ENCODE assay signal across 8 cellular contexts in the genomic region with DNA sequence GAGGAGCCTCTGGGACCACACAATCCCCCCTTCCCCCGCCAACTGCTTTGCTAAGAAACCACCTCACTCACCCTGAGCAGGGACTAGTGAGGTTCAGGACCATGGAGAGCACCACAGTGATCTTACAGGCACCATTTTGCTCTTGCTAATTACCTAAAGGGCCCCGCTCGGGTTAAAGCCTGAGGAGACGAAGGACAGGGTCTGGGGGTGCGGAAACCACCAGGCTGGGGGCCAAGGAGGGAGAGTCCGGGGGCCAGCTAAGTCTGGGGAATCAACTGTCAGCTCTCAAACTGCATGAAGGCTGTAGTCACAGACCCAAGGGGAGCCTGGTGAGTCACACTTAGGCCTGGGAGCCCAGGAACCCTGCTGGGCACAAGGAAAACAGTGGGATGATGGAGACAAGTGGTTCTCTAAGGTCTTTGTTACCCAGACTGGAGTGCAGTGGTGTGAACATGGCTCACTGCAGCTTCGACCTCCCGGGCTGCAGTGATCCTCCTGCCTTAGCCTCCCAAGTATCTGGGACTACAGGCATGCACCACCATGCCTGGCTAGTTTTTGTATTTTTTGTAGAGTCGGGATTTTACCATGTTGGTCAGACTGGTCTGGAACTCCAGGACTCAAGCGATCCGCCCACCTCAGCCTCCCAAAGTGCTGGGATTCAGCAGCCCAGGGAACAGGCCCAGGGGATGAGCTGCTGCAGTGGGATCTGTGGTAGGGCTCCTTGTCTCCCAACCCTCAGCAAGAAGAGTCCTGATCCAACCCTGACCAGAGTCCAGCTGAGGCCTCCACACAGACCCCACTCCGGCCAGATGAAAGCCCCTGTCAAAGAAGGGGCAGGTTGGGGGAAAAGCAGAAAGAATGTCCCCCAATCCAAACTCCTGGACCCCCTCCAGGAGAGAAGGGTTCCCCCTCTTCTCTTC.
DNase-seq lines count a peak whose midpoint lies in the region; ATAC-seq lines count a peak whose summit lies in the region.

No MANE protein-coding gene starts in this region.

- POLR2A ChIA-PET in activated CD8-positive, alpha-beta T cell treated with anti-CD3 and anti-CD28 coated beads, Interleukin-2, amount 10 ng/mL, durations not matched to agents 7 days and 5 days (lab: Charles Lee): interaction anchor here (0.7 kb wide), 1 partner anchor 114 kb away, joined by 4 read pairs; no protein-coding TSS in a partner anchor

- H3K9me3 Mint-ChIP-seq in activated CD8-positive, alpha-beta T cell treated with anti-CD3 and anti-CD28 coated beads, Interleukin-2, amount 10 ng/mL, durations not matched to agents 7 days and 5 days (ENCODE audit: insufficient read depth): no peaks in the 10 kb centered on the region

- peak; percentile 71 for ATAC-seq in activated CD8-positive, alpha-beta T cell treated with anti-CD3 and anti-CD28 coated beads, Interleukin-2, amount 10 ng/mL, durations not matched to agents 7 days and 5 days

- CTCF ChIA-PET in activated CD8-positive, alpha-beta T cell treated with anti-CD3 and anti-CD28 coated beads, Interleukin-2, amount 10 ng/mL, durations not matched to agents 7 days and 5 days (lab: Charles Lee): interaction anchor here (0.9 kb wide), 1 partner anchor 96 kb away, joined by 3 read pairs; no protein-coding TSS in a partner anchor

- no peaks in the 10 kb centered on the region for H3K36me3 Mint-ChIP-seq in activated CD8-positive, alpha-beta T cell treated with anti-CD3 and anti-CD28 coated beads, Interleukin-2, amount 10 ng/mL, durations not matched to agents 7 days and 5 days (ENCODE audit: low read depth)

- peaks cover 4% of the 10 kb centered on the region for H3K4me1 Mint-ChIP-seq in activated CD8-positive, alpha-beta T cell treated with anti-CD3 and anti-CD28 coated beads, Interleukin-2, amount 10 ng/mL, durations not matched to agents 7 days and 5 days (ENCODE audit: low read depth)

- no peak overlapping the region for H3K4me3 Mint-ChIP-seq in activated CD8-positive, alpha-beta T cell treated with anti-CD3 and anti-CD28 coated beads, Interleukin-2, amount 10 ng/mL, durations not matched to agents 7 days and 5 days

- H3K27ac Mint-ChIP-seq in activated CD8-positive, alpha-beta T cell treated with anti-CD3 and anti-CD28 coated beads, Interleukin-2, amount 10 ng/mL, durations not matched to agents 7 days and 5 days: no peak overlapping the region

- DNase-seq in Daoy (ENCODE audit: low read depth): peak; percentile 85
- peak; percentile 67 for DNase-seq in KBM-7
- peak; percentile 79 for DNase-seq in activated CD8-positive, alpha-beta T cell treated with anti-CD3 and anti-CD28 coated beads, Interleukin-2, amount 10 ng/mL, durations not matched to agents 7 days and 5 days
- DNase-seq in foreskin melanocyte: peak; percentile 33
- peak; percentile 5 for DNase-seq in stimulated activated CD4-positive, alpha-beta T cell treated with anti-CD3 and anti-CD28 coated beads, Interleukin-2, amount 100 ng/mL, for 4 hours (ENCODE audit: low read depth)
- no peak for DNase-seq in cortex of kidney (lab: John Stamatoyannopoulos, UW)
- DNase-seq in NCI-H2029 (lab: John Stamatoyannopoulos, UW): no peak
- DNase-seq in SKM-1 (lab: John Stamatoyannopoulos, UW; ENCODE audit: unreplicated experiment): no peak

- no peaks in the 10 kb centered on the region for H3K27me3 Mint-ChIP-seq in activated CD8-positive, alpha-beta T cell treated with anti-CD3 and anti-CD28 coated beads, Interleukin-2, amount 10 ng/mL, durations not matched to agents 7 days and 5 days (ENCODE audit: low read depth)

- in situ Hi-C loops in KBM-7 (cut with MboI; ENCODE audit: low pct_unique_long_range_greater_than_20kb, low sequenced_read_pairs): no loop called here

Comparison
In these comparisons a context has a peak if more than half of its experiments do, and no peak if none do; other contexts are left out.
1. DNase-seq: peak in Daoy (single experiment), KBM-7 (single experiment), activated CD8-positive, alpha-beta T cell treated with anti-CD3 and anti-CD28 coated beads, Interleukin-2, amount 10 ng/mL, durations not matched to agents 7 days and 5 days (single experiment), foreskin melanocyte (single experiment) and stimulated activated CD4-positive, alpha-beta T cell treated with anti-CD3 and anti-CD28 coated beads, Interleukin-2, amount 100 ng/mL, for 4 hours (single experiment); none in cortex of kidney (single experiment), NCI-H2029 (single experiment) and SKM-1 (single experiment).